8 cellular contexts compared by ENCODE assay signal in genomic region chr15:75451202-75451673, GRCh38. TPM values are rescaled to one million over a fixed set of nuclear protein-coding genes. Genes with fewer than 3 reads are reported as not detected.
A peak's percentile ranks its signal among the peaks of the same experiment; 100 is the strongest.
DNase-seq lines count a peak whose midpoint lies in the region; ATAC-seq, FAIRE-seq and TF ChIP-seq lines count a peak whose summit lies in the region.

No MANE protein-coding gene starts in this region.

- H3K36me3 Mint-ChIP-seq in activated T-helper 1 cell treated with anti-CD3 and anti-CD28 coated beads, Interleukin-12 subunit alpha, Interleukin-12 subunit beta, Interleukin-2, Interleukin-4 antibody, amounts not matched to agents 30 ng/mL and 10 ng/mL and 1 ng/mL, durations not matched to agents 14 hours and 24 hours and 36 hours (ENCODE audit: low read depth): peaks cover 2% of the 10 kb centered on the region
- H3K36me3 Mint-ChIP-seq in stimulated activated effector memory CD8-positive, alpha-beta T cell treated with anti-CD3 and anti-CD28 coated beads, Interleukin-12 subunit alpha, Interleukin-12 subunit beta, amount 100 ng/mL, for 72 hours: peaks cover 58% of the 10 kb centered on the region

- H3K4me3 Mint-ChIP-seq in activated T-helper 1 cell treated with anti-CD3 and anti-CD28 coated beads, Interleukin-12 subunit alpha, Interleukin-12 subunit beta, Interleukin-2, Interleukin-4 antibody, amounts not matched to agents 30 ng/mL and 10 ng/mL and 1 ng/mL, durations not matched to agents 14 hours and 24 hours and 36 hours: peak overlapping the region; percentile 98
- H3K4me3 Mint-ChIP-seq in stimulated activated effector memory CD8-positive, alpha-beta T cell treated with anti-CD3 and anti-CD28 coated beads, Interleukin-12 subunit alpha, Interleukin-12 subunit beta, amount 100 ng/mL, for 72 hours: peak overlapping the region; percentile 98

- TF ChIP-seq CTCF in HEK293 (tag by site-specific recombination; IDR thresholded peaks at IDR 0.05): no peak

- POLR2A ChIA-PET in HEK293 (lab: Yijun Ruan, JAX): interaction anchor here (0.6 to 6.8 kb wide), 33 partner anchors 9 to 1480 kb away, joined by 3 to 242 read pairs (median 6); partner anchors contain the start of genes COMMD4, CSPG4, IMP3 and MAN2C1

- peak overlapping the region; percentile 100 for H3K27ac Mint-ChIP-seq in activated T-helper 1 cell treated with anti-CD3 and anti-CD28 coated beads, Interleukin-12 subunit alpha, Interleukin-12 subunit beta, Interleukin-2, Interleukin-4 antibody, amounts not matched to agents 30 ng/mL and 10 ng/mL and 1 ng/mL, durations not matched to agents 14 hours and 24 hours and 36 hours
- peak overlapping the region; percentile 97 for H3K27ac Mint-ChIP-seq in stimulated activated effector memory CD8-positive, alpha-beta T cell treated with anti-CD3 and anti-CD28 coated beads, Interleukin-12 subunit alpha, Interleukin-12 subunit beta, amount 100 ng/mL, for 72 hours

- intact Hi-C loops in activated T-helper 1 cell treated with anti-CD3 and anti-CD28 coated beads, Interleukin-12 subunit alpha, Interleukin-12 subunit beta, Interleukin-2, Interleukin-4 antibody, amounts not matched to agents 30 ng/mL and 10 ng/mL and 1 ng/mL, durations not matched to agents 14 hours and 24 hours and 36 hours (cut with micrococcal nuclease): loop anchor here (1.0 to 5.0 kb wide), 10 partner anchors 174 to 1459 kb away; partner anchors contain the start of genes C15orf39, CLK3, COX5A and FBXO22

- peaks cover 19% of the 10 kb centered on the region for H3K4me1 ChIP-seq in HEK293 (ENCODE audit: control insufficient read depth, insufficient read depth, low read length)

- ATAC-seq in stimulated activated effector memory CD8-positive, alpha-beta T cell treated with anti-CD3 and anti-CD28 coated beads, Interleukin-12 subunit alpha, Interleukin-12 subunit beta, amount 100 ng/mL, for 72 hours: no peak
- no peak for ATAC-seq in GM18517 (IDR thresholded peaks at IDR 0.05; ENCODE audit: unreplicated experiment)
- no peak for ATAC-seq in GM19023 (IDR thresholded peaks at IDR 0.05; ENCODE audit: unreplicated experiment)

- no peak for FAIRE-seq in RCC 7860 (lab: Jason Lieb, UNC)

- no peaks in the 10 kb centered on the region for H3K27me3 Mint-ChIP-seq in activated T-helper 1 cell treated with anti-CD3 and anti-CD28 coated beads, Interleukin-12 subunit alpha, Interleukin-12 subunit beta, Interleukin-2, Interleukin-4 antibody, amounts not matched to agents 30 ng/mL and 10 ng/mL and 1 ng/mL, durations not matched to agents 14 hours and 24 hours and 36 hours (ENCODE audit: insufficient read depth)

- H3K27ac ChIP-seq in HEK293 (ENCODE audit: extremely low read depth, low read depth, low read length): peak overlapping the region; percentile 90

- CTCF ChIA-PET in HEK293 (lab: Yijun Ruan, JAX): interaction anchor here (0.6 to 7.5 kb wide), 5 partner anchors 16 to 141 kb away, joined by 3 to 63 read pairs (median 4); partner anchors contain the start of gene MAN2C1

- H3K9me3 ChIP-seq in HEK293 (ENCODE audit: control insufficient read depth, insufficient read depth, low read depth, low read length): no peaks in the 10 kb centered on the region

- peaks cover 0 to 5% of the 10 kb centered on the region in 2 experiments; a peak in 1 of 3 replicates for H3K36me3 ChIP-seq in HEK293 (ENCODE audit: control insufficient read depth in 2 of 2, insufficient read depth in 1 of 2, low read length in 2 of 2)

- peak overlapping the region; percentile 96 for H3K4me3 ChIP-seq in HEK293 (ENCODE audit: low read depth, low read length)
- H3K4me3 ChIP-seq in iPS-11a (ENCODE audit: low read depth, low read length): peak overlapping the region; percentile 57

- H3K4me1 Mint-ChIP-seq in activated T-helper 1 cell treated with anti-CD3 and anti-CD28 coated beads, Interleukin-12 subunit alpha, Interleukin-12 subunit beta, Interleukin-2, Interleukin-4 antibody, amounts not matched to agents 30 ng/mL and 10 ng/mL and 1 ng/mL, durations not matched to agents 14 hours and 24 hours and 36 hours (ENCODE audit: low read depth): peaks cover 49% of the 10 kb centered on the region
- H3K4me1 Mint-ChIP-seq in stimulated activated effector memory CD8-positive, alpha-beta T cell treated with anti-CD3 and anti-CD28 coated beads, Interleukin-12 subunit alpha, Interleukin-12 subunit beta, amount 100 ng/mL, for 72 hours: peaks cover 49% of the 10 kb centered on the region

- DNase-seq in activated T-helper 1 cell treated with anti-CD3 and anti-CD28 coated beads, Interleukin-12 subunit alpha, Interleukin-12 subunit beta, Interleukin-2, Interleukin-4 antibody, amounts not matched to agents 30 ng/mL and 10 ng/mL and 1 ng/mL, durations not matched to agents 14 hours and 24 hours and 36 hours (ENCODE audit: low spot score): no peak
- DNase-seq in stimulated activated effector memory CD8-positive, alpha-beta T cell treated with anti-CD3 and anti-CD28 coated beads, Interleukin-12 subunit alpha, Interleukin-12 subunit beta, amount 100 ng/mL, for 72 hours (ENCODE audit: low spot score in 2 of 2): peak; percentile 54 to 86
- DNase-seq in NCI-H1092 treated with DMSO at 0.1 percent for 48 hours (lab: John Stamatoyannopoulos, UW) (no peak), RCC 7860 (ENCODE audit: low spot score) (no peak)

- no peaks in the 10 kb centered on the region for H3K9me3 Mint-ChIP-seq in activated T-helper 1 cell treated with anti-CD3 and anti-CD28 coated beads, Interleukin-12 subunit alpha, Interleukin-12 subunit beta, Interleukin-2, Interleukin-4 antibody, amounts not matched to agents 30 ng/mL and 10 ng/mL and 1 ng/mL, durations not matched to agents 14 hours and 24 hours and 36 hours
- no peaks in the 10 kb centered on the region for H3K9me3 Mint-ChIP-seq in stimulated activated effector memory CD8-positive, alpha-beta T cell treated with anti-CD3 and anti-CD28 coated beads, Interleukin-12 subunit alpha, Interleukin-12 subunit beta, amount 100 ng/mL, for 72 hours

TF ChIP-seq in HEK293, 187 proteins besides CTCF, POLR2A, EP300 and RAD21 (continues in another document):
- TF ChIP-seq ZNF2 (tag by site-specific recombination; IDR thresholded peaks at IDR 0.05): peak; percentile 47; the same call in 1 of the 2 replicates
- TF ChIP-seq ZEB2 (tag by site-specific recombination; IDR thresholded peaks at IDR 0.05): peak; percentile 77
- 0 out of 2 replicates have a peak, but pooled peaks have one; percentile 37 for TF ChIP-seq ZFP69B (tag by site-specific recombination; IDR thresholded peaks at IDR 0.05)
- peak; percentile 57 for TF ChIP-seq ZNF394 (tag by site-specific recombination; IDR thresholded peaks at IDR 0.05; ENCODE audit: borderline replicate concordance)
- TF ChIP-seq, protein P1, sequence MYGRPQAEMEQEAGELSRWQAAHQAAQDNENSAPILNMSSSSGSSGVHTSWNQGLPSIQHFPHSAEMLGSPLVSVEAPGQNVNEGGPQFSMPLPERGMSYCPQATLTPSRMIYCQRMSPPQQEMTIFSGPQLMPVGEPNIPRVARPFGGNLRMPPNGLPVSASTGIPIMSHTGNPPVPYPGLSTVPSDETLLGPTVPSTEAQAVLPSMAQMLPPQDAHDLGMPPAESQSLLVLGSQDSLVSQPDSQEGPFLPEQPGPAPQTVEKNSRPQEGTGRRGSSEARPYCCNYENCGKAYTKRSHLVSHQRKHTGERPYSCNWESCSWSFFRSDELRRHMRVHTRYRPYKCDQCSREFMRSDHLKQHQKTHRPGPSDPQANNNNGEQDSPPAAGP (tag by site-specific recombination; IDR thresholded peaks at IDR 0.05): peak; percentile 79
- TF ChIP-seq ZNF391 (tag by site-specific recombination; IDR thresholded peaks at IDR 0.05; ENCODE audit: borderline replicate concordance, low read depth): peak; percentile 44; the same call in 1 of the 2 replicates
- TF ChIP-seq ZNF37A (tag by site-specific recombination; IDR thresholded peaks at IDR 0.05): no peak
- peak; percentile 93 for TF ChIP-seq ZIC2 (tag by site-specific recombination; IDR thresholded peaks at IDR 0.05)
- TF ChIP-seq BCL11B (tag by site-specific recombination; IDR thresholded peaks at IDR 0.05; ENCODE audit: low read depth): peak; percentile 84; the same call in 1 of the 2 replicates
- no peak for TF ChIP-seq MEIS1 (CRISPR knock-in tag; IDR thresholded peaks at IDR 0.05; ENCODE audit: borderline replicate concordance)
- TF ChIP-seq ZSCAN30 (tag by site-specific recombination; IDR thresholded peaks at IDR 0.05): peak; percentile 42; the same call in 1 of the 2 replicates
- TF ChIP-seq, protein P2, sequence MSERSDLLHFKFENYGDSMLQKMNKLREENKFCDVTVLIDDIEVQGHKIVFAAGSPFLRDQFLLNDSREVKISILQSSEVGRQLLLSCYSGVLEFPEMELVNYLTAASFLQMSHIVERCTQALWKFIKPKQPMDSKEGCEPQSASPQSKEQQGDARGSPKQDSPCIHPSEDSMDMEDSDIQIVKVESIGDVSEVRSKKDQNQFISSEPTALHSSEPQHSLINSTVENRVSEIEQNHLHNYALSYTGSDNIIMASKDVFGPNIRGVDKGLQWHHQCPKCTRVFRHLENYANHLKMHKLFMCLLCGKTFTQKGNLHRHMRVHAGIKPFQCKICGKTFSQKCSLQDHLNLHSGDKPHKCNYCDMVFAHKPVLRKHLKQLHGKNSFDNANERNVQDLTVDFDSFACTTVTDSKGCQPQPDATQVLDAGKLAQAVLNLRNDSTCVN (tag by site-specific recombination; optimal IDR thresholded peaks at IDR 0.05): peak; percentile 37
- TF ChIP-seq ZBTB8A (tag by site-specific recombination; IDR thresholded peaks at IDR 0.05): 0 out of 2 replicates have a peak, but pooled peaks have one; percentile 8
- TF ChIP-seq ZNF596 (tag by site-specific recombination; IDR thresholded peaks at IDR 0.05): no peak
- TF ChIP-seq ZNF76 (tag by site-specific recombination; IDR thresholded peaks at IDR 0.05; ENCODE audit: borderline replicate concordance, low read depth): 0 out of 2 replicates have a peak, but pooled peaks have one; percentile 28
- TF ChIP-seq IKZF3 (tag by site-specific recombination; IDR thresholded peaks at IDR 0.05): no peak
- TF ChIP-seq, protein P3, sequence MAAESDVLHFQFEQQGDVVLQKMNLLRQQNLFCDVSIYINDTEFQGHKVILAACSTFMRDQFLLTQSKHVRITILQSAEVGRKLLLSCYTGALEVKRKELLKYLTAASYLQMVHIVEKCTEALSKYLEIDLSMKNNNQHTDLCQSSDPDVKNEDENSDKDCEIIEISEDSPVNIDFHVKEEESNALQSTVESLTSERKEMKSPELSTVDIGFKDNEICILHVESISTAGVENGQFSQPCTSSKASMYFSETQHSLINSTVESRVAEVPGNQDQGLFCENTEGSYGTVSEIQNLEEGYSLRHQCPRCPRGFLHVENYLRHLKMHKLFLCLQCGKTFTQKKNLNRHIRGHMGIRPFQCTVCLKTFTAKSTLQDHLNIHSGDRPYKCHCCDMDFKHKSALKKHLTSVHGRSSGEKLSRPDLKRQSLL (tag by site-specific recombination; IDR thresholded peaks at IDR 0.05): 0 out of 2 replicates have a peak, but pooled peaks have one; percentile 60
- TF ChIP-seq ZBTB7A (tag by site-specific recombination; IDR thresholded peaks at IDR 0.05; ENCODE audit: low read depth): peak; percentile 79

RNA-seq across cellular contexts. Expression of gene SIN3A, which starts 0.3 kb away (rescaled TPM):
- 97.5 and 106 TPM in 2 replicates for total RNA-seq in activated T-helper 1 cell treated with anti-CD3 and anti-CD28 coated beads, Interleukin-12 subunit alpha, Interleukin-12 subunit beta, Interleukin-2, Interleukin-4 antibody, amounts not matched to agents 30 ng/mL and 10 ng/mL and 1 ng/mL, durations not matched to agents 14 hours and 24 hours and 36 hours

Comparison
In these comparisons a context has a peak if more than half of its experiments do, and no peak if none do; other contexts are left out.
1. DNase-seq: peak in stimulated activated effector memory CD8-positive, alpha-beta T cell treated with anti-CD3 and anti-CD28 coated beads, Interleukin-12 subunit alpha, Interleukin-12 subunit beta, amount 100 ng/mL, for 72 hours (2 of 2); none in activated T-helper 1 cell treated with anti-CD3 and anti-CD28 coated beads, Interleukin-12 subunit alpha, Interleukin-12 subunit beta, Interleukin-2, Interleukin-4 antibody, amounts not matched to agents 30 ng/mL and 10 ng/mL and 1 ng/mL, durations not matched to agents 14 hours and 24 hours and 36 hours (single experiment), NCI-H1092 treated with DMSO at 0.1 percent for 48 hours (single experiment) and RCC 7860 (single experiment).